ENCODE assay signal across 13 cellular contexts in genomic region chr7:155733582-155734444, GRCh38.
DNase-seq lines count a peak whose midpoint lies in the region; ATAC-seq, FAIRE-seq and TF ChIP-seq lines count a peak whose summit lies in the region.
"Had no signal": no experiment of that assay in that cellular context is flagged by ENCODE, and none has a peak within 500 bp of the region (broad histone marks: within the 10 kb centered on the region; RNA-seq: fewer than 3 reads in every experiment).

No MANE protein-coding gene starts in this region.

- peaks cover 40% of the 10 kb centered on the region for H3K4me1 Mint-ChIP-seq in T-helper 17 cell
- H3K4me1 Mint-ChIP-seq in glutamatergic neuron (ENCODE audit: low read depth, unreplicated experiment): peaks cover 25% of the 10 kb centered on the region

- no peak for FAIRE-seq in urothelium cell line (lab: Jason Lieb, UNC)

- TF ChIP-seq CTCF in upper lobe of right lung (IDR thresholded peaks at IDR 0.05) (no peak), foreskin fibroblast (IDR thresholded peaks at IDR 0.05; ENCODE audit: low read depth, low read length) (no peak), glutamatergic neuron (IDR thresholded peaks at IDR 0.05; ENCODE audit: partially characterized antibody, unreplicated experiment) (no peak)

- H3K4me1 ChIP-seq in upper lobe of right lung: peaks cover 6% of the 10 kb centered on the region

- peaks cover 2% of the 10 kb centered on the region for H3K9me3 Mint-ChIP-seq in glutamatergic neuron (ENCODE audit: unreplicated experiment)
- H3K9me3 Mint-ChIP-seq: dendritic cell treated with granulocyte-macrophage colony-stimulating factor and Interleukin-4, amounts not matched to agents 40 ng/mL and 50 ng/mL, for 4 days had no signal

- H3K4me3 ChIP-seq in upper lobe of right lung: no peak overlapping the region
- no peak overlapping the region for H3K4me3 ChIP-seq in foreskin fibroblast (ENCODE audit: low read depth in 1 of 2, low read length in 2 of 2)

- peak overlapping the region; percentile 74 for H3K27ac Mint-ChIP-seq in T-helper 17 cell
- no peak overlapping the region for H3K27ac Mint-ChIP-seq in glutamatergic neuron (ENCODE audit: unreplicated experiment)
- H3K27ac Mint-ChIP-seq: dendritic cell treated with granulocyte-macrophage colony-stimulating factor and Interleukin-4, amounts not matched to agents 40 ng/mL and 50 ng/mL, for 4 days had no signal

- intact Hi-C loops in left cardiac atrium (cut with DNase I): loop anchor here in 1 of 2 donors (10.0 kb wide), 1 partner anchor 129 kb away; no protein-coding TSS in a partner anchor
- intact Hi-C loops in upper lobe of right lung (cut with DNase I): loop anchor here (10.0 kb wide), 1 partner anchor 139 kb away; no protein-coding TSS in a partner anchor

- peaks cover 41% of the 10 kb centered on the region for H3K36me3 ChIP-seq in upper lobe of right lung

- no peak overlapping the region for H3K27ac ChIP-seq in upper lobe of right lung

- DNase-seq in stimulated activated CD4-positive, alpha-beta T cell treated with anti-CD3 and anti-CD28 coated beads, Interleukin-4, amount 100 ng/mL, for 24 hours: peak; percentile 24
- DNase-seq in stimulated activated CD4-positive, alpha-beta T cell treated with anti-CD3 and anti-CD28 coated beads, Interleukin-4, amount 100 ng/mL, for 4 hours: no peak
- DNase-seq in T-helper 17 cell (no peak), left cardiac atrium (no peak), upper lobe of right lung (no peak), urothelium cell line (ENCODE audit: low spot score) (no peak), foreskin fibroblast (no peak), glutamatergic neuron (no peak)
- DNase-seq: amygdala, NCI-H146, retina, SHP77 treated with DMSO at 0.1 percent for 48 hours had no signal

- ATAC-seq in T-helper 17 cell: peak; percentile 39
- ATAC-seq in left cardiac atrium: peak; percentile 34 to 56
- ATAC-seq in upper lobe of right lung: peak; percentile 33

- H3K9me3 ChIP-seq in T-helper 17 cell (ENCODE audit: control insufficient read depth, low read length, poor library complexity, severe bottlenecking) (no peaks in the 10 kb centered on the region), upper lobe of right lung (no peaks in the 10 kb centered on the region)

- H3K27me3 Mint-ChIP-seq in T-helper 17 cell (no peaks in the 10 kb centered on the region), glutamatergic neuron (ENCODE audit: unreplicated experiment) (peaks cover 4% of the 10 kb centered on the region)
- H3K27me3 Mint-ChIP-seq: dendritic cell treated with granulocyte-macrophage colony-stimulating factor and Interleukin-4, amounts not matched to agents 40 ng/mL and 50 ng/mL, for 4 days had no signal

- H3K4me3 Mint-ChIP-seq in T-helper 17 cell (no peak overlapping the region), glutamatergic neuron (ENCODE audit: unreplicated experiment) (no peak overlapping the region)
- H3K4me3 Mint-ChIP-seq: dendritic cell treated with granulocyte-macrophage colony-stimulating factor and Interleukin-4, amounts not matched to agents 40 ng/mL and 50 ng/mL, for 4 days had no signal

- H3K27me3 ChIP-seq in upper lobe of right lung: no peaks in the 10 kb centered on the region

- H3K36me3 Mint-ChIP-seq in T-helper 17 cell (ENCODE audit: low read depth) (peaks cover 2% of the 10 kb centered on the region), glutamatergic neuron (ENCODE audit: unreplicated experiment) (no peaks in the 10 kb centered on the region)
